ENCODE assay signal across 1 cellular context in the genomic region with DNA sequence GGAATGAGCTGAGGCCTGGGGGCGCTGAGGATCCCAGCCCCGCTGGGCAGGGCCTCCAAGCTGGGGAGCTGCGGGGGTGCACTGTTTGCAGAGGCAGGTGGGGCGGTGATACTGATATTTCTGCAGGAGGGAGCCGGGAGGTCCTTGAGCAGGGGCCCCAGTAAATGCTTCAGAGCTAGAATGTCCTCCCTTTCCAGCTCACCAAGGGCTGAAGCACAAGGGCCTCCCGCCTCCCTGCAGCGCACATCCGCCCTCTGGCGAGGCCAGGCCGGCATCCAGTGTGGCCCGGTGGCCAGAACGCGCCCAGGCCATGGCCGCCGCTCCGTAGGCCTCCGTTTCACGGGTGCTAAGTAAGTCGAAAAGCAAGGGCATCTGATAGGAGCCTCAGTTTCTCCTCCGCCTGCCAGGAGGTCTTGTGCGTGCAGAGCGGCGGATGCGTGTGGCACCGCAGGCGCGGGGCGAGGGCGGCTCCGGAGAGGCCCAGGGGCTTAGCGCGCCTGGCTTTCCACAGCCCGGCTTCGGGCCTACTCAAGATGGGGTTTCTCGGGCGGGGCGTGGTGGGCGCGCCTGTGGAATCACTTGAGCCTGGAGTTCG.
TF ChIP-seq lines count a peak whose summit lies in the region.

No MANE protein-coding gene starts in this region.

TF ChIP-seq in WTC11, 78 proteins besides CTCF, POLR2A, EP300 and RAD21 (continued from another document):
- TF ChIP-seq, protein P1, sequence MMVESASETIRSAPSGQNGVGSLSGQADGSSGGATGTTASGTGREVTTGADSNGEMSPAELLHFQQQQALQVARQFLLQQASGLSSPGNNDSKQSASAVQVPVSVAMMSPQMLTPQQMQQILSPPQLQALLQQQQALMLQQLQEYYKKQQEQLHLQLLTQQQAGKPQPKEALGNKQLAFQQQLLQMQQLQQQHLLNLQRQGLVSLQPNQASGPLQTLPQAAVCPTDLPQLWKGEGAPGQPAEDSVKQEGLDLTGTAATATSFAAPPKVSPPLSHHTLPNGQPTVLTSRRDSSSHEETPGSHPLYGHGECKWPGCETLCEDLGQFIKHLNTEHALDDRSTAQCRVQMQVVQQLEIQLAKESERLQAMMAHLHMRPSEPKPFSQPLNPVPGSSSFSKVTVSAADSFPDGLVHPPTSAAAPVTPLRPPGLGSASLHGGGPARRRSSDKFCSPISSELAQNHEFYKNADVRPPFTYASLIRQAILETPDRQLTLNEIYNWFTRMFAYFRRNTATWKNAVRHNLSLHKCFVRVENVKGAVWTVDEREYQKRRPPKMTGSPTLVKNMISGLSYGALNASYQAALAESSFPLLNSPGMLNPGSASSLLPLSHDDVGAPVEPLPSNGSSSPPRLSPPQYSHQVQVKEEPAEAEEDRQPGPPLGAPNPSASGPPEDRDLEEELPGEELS (CRISPR knock-in tag; IDR thresholded peaks at IDR 0.05): no peak
- TF ChIP-seq ZNF396 (CRISPR knock-in tag; IDR thresholded peaks at IDR 0.05; ENCODE audit: borderline replicate concordance): no peak
- TF ChIP-seq, protein P2, sequence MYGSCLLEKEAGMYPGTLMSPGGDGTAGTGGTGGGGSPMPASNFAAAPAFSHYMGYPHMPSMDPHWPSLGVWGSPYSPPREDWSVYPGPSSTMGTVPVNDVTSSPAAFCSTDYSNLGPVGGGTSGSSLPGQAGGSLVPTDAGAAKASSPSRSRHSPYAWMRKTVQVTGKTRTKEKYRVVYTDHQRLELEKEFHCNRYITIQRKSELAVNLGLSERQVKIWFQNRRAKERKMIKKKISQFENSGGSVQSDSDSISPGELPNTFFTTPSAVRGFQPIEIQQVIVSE (CRISPR knock-in tag; IDR thresholded peaks at IDR 0.05; ENCODE audit: borderline replicate concordance): no peak
- TF ChIP-seq RORB (CRISPR knock-in tag; IDR thresholded peaks at IDR 0.05): no peak
- TF ChIP-seq NFATC4 (CRISPR knock-in tag; IDR thresholded peaks at IDR 0.05): no peak
- TF ChIP-seq, protein P3, sequence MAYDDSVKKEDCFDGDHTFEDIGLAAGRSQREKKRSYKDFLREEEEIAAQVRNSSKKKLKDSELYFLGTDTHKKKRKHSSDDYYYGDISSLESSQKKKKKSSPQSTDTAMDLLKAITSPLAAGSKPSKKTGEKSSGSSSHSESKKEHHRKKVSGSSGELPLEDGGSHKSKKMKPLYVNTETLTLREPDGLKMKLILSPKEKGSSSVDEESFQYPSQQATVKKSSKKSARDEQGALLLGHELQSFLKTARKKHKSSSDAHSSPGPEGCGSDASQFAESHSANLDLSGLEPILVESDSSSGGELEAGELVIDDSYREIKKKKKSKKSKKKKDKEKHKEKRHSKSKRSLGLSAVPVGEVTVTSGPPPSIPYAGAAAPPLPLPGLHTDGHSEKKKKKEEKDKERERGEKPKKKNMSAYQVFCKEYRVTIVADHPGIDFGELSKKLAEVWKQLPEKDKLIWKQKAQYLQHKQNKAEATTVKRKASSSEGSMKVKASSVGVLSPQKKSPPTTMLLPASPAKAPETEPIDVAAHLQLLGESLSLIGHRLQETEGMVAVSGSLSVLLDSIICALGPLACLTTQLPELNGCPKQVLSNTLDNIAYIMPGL (CRISPR knock-in tag; IDR thresholded peaks at IDR 0.05): no peak
- no peak for TF ChIP-seq ETV6 (CRISPR knock-in tag; IDR thresholded peaks at IDR 0.05)
- TF ChIP-seq ZNF219 (CRISPR knock-in tag; IDR thresholded peaks at IDR 0.05; ENCODE audit: borderline replicate concordance): no peak
- TF ChIP-seq ESRRA (CRISPR knock-in tag; IDR thresholded peaks at IDR 0.05; ENCODE audit: borderline replicate concordance): no peak
- TF ChIP-seq, protein P4, sequence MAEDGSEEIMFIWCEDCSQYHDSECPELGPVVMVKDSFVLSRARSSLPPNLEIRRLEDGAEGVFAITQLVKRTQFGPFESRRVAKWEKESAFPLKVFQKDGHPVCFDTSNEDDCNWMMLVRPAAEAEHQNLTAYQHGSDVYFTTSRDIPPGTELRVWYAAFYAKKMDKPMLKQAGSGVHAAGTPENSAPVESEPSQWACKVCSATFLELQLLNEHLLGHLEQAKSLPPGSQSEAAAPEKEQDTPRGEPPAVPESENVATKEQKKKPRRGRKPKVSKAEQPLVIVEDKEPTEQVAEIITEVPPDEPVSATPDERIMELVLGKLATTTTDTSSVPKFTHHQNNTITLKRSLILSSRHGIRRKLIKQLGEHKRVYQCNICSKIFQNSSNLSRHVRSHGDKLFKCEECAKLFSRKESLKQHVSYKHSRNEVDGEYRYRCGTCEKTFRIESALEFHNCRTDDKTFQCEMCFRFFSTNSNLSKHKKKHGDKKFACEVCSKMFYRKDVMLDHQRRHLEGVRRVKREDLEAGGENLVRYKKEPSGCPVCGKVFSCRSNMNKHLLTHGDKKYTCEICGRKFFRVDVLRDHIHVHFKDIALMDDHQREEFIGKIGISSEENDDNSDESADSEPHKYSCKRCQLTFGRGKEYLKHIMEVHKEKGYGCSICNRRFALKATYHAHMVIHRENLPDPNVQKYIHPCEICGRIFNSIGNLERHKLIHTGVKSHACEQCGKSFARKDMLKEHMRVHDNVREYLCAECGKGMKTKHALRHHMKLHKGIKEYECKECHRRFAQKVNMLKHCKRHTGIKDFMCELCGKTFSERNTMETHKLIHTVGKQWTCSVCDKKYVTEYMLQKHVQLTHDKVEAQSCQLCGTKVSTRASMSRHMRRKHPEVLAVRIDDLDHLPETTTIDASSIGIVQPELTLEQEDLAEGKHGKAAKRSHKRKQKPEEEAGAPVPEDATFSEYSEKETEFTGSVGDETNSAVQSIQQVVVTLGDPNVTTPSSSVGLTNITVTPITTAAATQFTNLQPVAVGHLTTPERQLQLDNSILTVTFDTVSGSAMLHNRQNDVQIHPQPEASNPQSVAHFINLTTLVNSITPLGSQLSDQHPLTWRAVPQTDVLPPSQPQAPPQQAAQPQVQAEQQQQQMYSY (CRISPR knock-in tag; IDR thresholded peaks at IDR 0.05): 0 out of 2 replicates have a peak, but pooled peaks have one; percentile 30
- 0 out of 2 replicates have a peak, but pooled peaks have one; percentile 36 for TF ChIP-seq TP53 (CRISPR knock-in tag; IDR thresholded peaks at IDR 0.05)
- TF ChIP-seq, protein P5, sequence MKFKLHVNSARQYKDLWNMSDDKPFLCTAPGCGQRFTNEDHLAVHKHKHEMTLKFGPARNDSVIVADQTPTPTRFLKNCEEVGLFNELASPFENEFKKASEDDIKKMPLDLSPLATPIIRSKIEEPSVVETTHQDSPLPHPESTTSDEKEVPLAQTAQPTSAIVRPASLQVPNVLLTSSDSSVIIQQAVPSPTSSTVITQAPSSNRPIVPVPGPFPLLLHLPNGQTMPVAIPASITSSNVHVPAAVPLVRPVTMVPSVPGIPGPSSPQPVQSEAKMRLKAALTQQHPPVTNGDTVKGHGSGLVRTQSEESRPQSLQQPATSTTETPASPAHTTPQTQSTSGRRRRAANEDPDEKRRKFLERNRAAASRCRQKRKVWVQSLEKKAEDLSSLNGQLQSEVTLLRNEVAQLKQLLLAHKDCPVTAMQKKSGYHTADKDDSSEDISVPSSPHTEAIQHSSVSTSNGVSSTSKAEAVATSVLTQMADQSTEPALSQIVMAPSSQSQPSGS (CRISPR knock-in tag; IDR thresholded peaks at IDR 0.05; ENCODE audit: borderline replicate concordance, low read depth): no peak
- TF ChIP-seq PRRX2 (CRISPR knock-in tag; IDR thresholded peaks at IDR 0.05): no peak
- no peak for TF ChIP-seq FOXJ3 (CRISPR knock-in tag; IDR thresholded peaks at IDR 0.05; ENCODE audit: borderline replicate concordance)
- no peak for TF ChIP-seq KAT7 (CRISPR knock-in tag; IDR thresholded peaks at IDR 0.05; ENCODE audit: borderline replicate concordance)
- no peak for TF ChIP-seq ATF1 (CRISPR knock-in tag; IDR thresholded peaks at IDR 0.05)
- TF ChIP-seq, protein P6, sequence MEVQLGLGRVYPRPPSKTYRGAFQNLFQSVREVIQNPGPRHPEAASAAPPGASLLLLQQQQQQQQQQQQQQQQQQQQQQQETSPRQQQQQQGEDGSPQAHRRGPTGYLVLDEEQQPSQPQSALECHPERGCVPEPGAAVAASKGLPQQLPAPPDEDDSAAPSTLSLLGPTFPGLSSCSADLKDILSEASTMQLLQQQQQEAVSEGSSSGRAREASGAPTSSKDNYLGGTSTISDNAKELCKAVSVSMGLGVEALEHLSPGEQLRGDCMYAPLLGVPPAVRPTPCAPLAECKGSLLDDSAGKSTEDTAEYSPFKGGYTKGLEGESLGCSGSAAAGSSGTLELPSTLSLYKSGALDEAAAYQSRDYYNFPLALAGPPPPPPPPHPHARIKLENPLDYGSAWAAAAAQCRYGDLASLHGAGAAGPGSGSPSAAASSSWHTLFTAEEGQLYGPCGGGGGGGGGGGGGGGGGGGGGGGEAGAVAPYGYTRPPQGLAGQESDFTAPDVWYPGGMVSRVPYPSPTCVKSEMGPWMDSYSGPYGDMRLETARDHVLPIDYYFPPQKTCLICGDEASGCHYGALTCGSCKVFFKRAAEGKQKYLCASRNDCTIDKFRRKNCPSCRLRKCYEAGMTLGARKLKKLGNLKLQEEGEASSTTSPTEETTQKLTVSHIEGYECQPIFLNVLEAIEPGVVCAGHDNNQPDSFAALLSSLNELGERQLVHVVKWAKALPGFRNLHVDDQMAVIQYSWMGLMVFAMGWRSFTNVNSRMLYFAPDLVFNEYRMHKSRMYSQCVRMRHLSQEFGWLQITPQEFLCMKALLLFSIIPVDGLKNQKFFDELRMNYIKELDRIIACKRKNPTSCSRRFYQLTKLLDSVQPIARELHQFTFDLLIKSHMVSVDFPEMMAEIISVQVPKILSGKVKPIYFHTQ (CRISPR knock-in tag; IDR thresholded peaks at IDR 0.05): no peak
- TF ChIP-seq MXD4 (CRISPR knock-in tag; IDR thresholded peaks at IDR 0.05; ENCODE audit: borderline replicate concordance): no peak
- TF ChIP-seq NR1H2 (CRISPR knock-in tag; IDR thresholded peaks at IDR 0.05): no peak
- 0 out of 2 replicates have a peak, but pooled peaks have one; percentile 61 for TF ChIP-seq ZNF138 (CRISPR knock-in tag; conservative IDR thresholded peaks at IDR 0.05)
